8 cellular contexts compared by ENCODE assay signal in genomic region chr1:161621181-161622000, GRCh38. TPM values are rescaled to one million over a fixed set of nuclear protein-coding genes. Genes with fewer than 3 reads are reported as not detected.
DNase-seq lines count a peak whose midpoint lies in the region; ATAC-seq and TF ChIP-seq lines count a peak whose summit lies in the region.
"Not testable (repeated sequence)": the region's sequence is repeated elsewhere in the genome, so short reads cannot be mapped to it uniquely, and the experiment has no call there.

No MANE protein-coding gene starts in this region.

- H3K9ac ChIP-seq in OCI-LY1 (ENCODE audit: low read length) = not testable (repeated sequence)
- peak overlapping the region in 1 of 3 donors; percentile 20 for H3K9ac ChIP-seq in skeletal muscle tissue (ENCODE audit: low read depth in 1 of 3, low read length in 3 of 3)

- not testable (repeated sequence) for H3K79me2 ChIP-seq in OCI-LY1 (ENCODE audit: insufficient read depth, low read length)

- not testable (repeated sequence) for H3K27ac ChIP-seq in OCI-LY1 (ENCODE audit: low read depth, low read length, poor library complexity, severe bottlenecking); skeletal muscle tissue (ENCODE audit: low read depth, low read length)
- H3K27ac ChIP-seq in effector memory CD4-positive, alpha-beta T cell (ENCODE audit: insufficient read depth, low read length, poor library complexity, severe bottlenecking) = peak overlapping the region; percentile 36
- H3K27ac ChIP-seq in upper lobe of right lung = peak overlapping the region; percentile 51

- not testable (repeated sequence) for H3K9me2 ChIP-seq in OCI-LY1 (ENCODE audit: low read depth, low read length)

- peak overlapping the region; percentile 51 for H3K4me3 ChIP-seq in OCI-LY1 (ENCODE audit: low read depth, low read length, poor library complexity, severe bottlenecking)
- peak overlapping the region; percentile 68 for H3K4me3 ChIP-seq in effector memory CD4-positive, alpha-beta T cell (ENCODE audit: insufficient read depth, low read depth, low read length, poor library complexity, severe bottlenecking)
- H3K4me3 ChIP-seq in skeletal muscle tissue (ENCODE audit: low read length in 3 of 3) = peak overlapping the region; percentile 45 to 56 (median 45)
- H3K4me3 ChIP-seq in upper lobe of right lung = peak overlapping the region; percentile 46

- in situ Hi-C loops in GM13976 (cut with MboI; ENCODE audit: low sequenced_read_pairs, unreplicated experiment) = not testable (repeated sequence)

- intact Hi-C loops in upper lobe of right lung (cut with DNase I) = not testable (repeated sequence)

- peaks cover 14% of the 10 kb centered on the region for H3K4me1 ChIP-seq in OCI-LY1 (ENCODE audit: insufficient read depth, low read length, severe bottlenecking)
- H3K4me1 ChIP-seq in effector memory CD4-positive, alpha-beta T cell (ENCODE audit: control insufficient read depth, insufficient read depth, low read length, poor library complexity, severe bottlenecking); skeletal muscle tissue (ENCODE audit: control insufficient read depth in 3 of 3, insufficient read depth in 3 of 3, low read length in 3 of 3); upper lobe of right lung: not testable (repeated sequence)

- peak; percentile 52 for DNase-seq in GM13976 (ENCODE audit: low spot score)
- DNase-seq in activated T-cell treated with anti-CD3 and anti-CD28 coated beads for 4 hours = peak; percentile 82
- DNase-seq in effector memory CD4-positive, alpha-beta T cell = peak; percentile 67 to 73 (median 69)
- DNase-seq in kidney tubule cell (ENCODE audit: low spot score) = peak; percentile 81
- DNase-seq in upper lobe of right lung = peak; percentile 78

- not testable (repeated sequence) for H3F3A ChIP-seq in OCI-LY1 (ENCODE audit: insufficient read depth, low read length)

- not testable (repeated sequence) for H4K20me1 ChIP-seq in OCI-LY1 (ENCODE audit: insufficient read depth, low read length)

- H2AFZ ChIP-seq in OCI-LY1 (ENCODE audit: low read length) = not testable (repeated sequence)

- peak; percentile 39 for ATAC-seq in HG03139 (IDR thresholded peaks at IDR 0.05; ENCODE audit: unreplicated experiment)
- peak; percentile 74 for ATAC-seq in upper lobe of right lung

- H3K4me2 ChIP-seq in OCI-LY1 (ENCODE audit: low read length) = peak overlapping the region; percentile 67

- H3K27me3 ChIP-seq in OCI-LY1 (ENCODE audit: insufficient read depth, low read length); effector memory CD4-positive, alpha-beta T cell (replicated peaks; ENCODE audit: control insufficient read depth, insufficient read depth, low read length, poor library complexity, severe bottlenecking); skeletal muscle tissue (ENCODE audit: control insufficient read depth in 3 of 3, insufficient read depth in 3 of 3, low read length in 3 of 3); upper lobe of right lung: not testable (repeated sequence)

- H3K36me3 ChIP-seq in OCI-LY1 (ENCODE audit: insufficient read depth, low read length); effector memory CD4-positive, alpha-beta T cell (ENCODE audit: control insufficient read depth, insufficient read depth, low read length); skeletal muscle tissue (ENCODE audit: control insufficient read depth in 3 of 3, insufficient read depth in 3 of 3, low read length in 3 of 3); upper lobe of right lung: not testable (repeated sequence)

- H3K9me3 ChIP-seq in OCI-LY1 (ENCODE audit: low read length); effector memory CD4-positive, alpha-beta T cell (ENCODE audit: control insufficient read depth, low read length); skeletal muscle tissue (ENCODE audit: control insufficient read depth in 3 of 3, low read length in 3 of 3); upper lobe of right lung: not testable (repeated sequence)

- not testable (repeated sequence) for TF ChIP-seq CTCF in GM13976 (IDR thresholded peaks at IDR 0.05; ENCODE audit: borderline replicate concordance, control extremely low read depth, extremely low read depth, insufficient read depth, missing control alignments); OCI-LY1 (IDR thresholded peaks at IDR 0.05; ENCODE audit: low read length); upper lobe of right lung (IDR thresholded peaks at IDR 0.05)

RNA-seq across cellular contexts. Expression of gene FCGR3B, which starts 9.6 kb away (rescaled TPM):
- total RNA-seq in skeletal muscle tissue (2.6 TPM), upper lobe of right lung (18.9 TPM)

RNA-seq across cellular contexts. Expression of gene FCGR2B, which starts 41.6 kb away (rescaled TPM):
- total RNA-seq in skeletal muscle tissue (0.52 TPM), upper lobe of right lung (30.7 TPM)

Comparison
In these comparisons a context has a peak if more than half of its experiments do, and no peak if none do; other contexts are left out.
1. RNA of gene FCGR2B, which starts 41.6 kb away (total RNA-seq): 30.7 TPM in upper lobe of right lung (single experiment); 0.52 TPM in skeletal muscle tissue (single experiment); every median in the first group is over 10 times any median in the second.
2. Peak in every context shown above with its lines, with median percentiles within 50 percentile points of each other: DNase-seq and H3K4me3 ChIP-seq.